Comparison of ENCODE assay signal across 12 cellular contexts in genomic region chr19:38395381-38396127, GRCh38. TPM values are rescaled to one million over a fixed set of nuclear protein-coding genes. Genes with fewer than 3 reads are reported as not detected.
DNase-seq lines count a peak whose midpoint lies in the region; ATAC-seq and TF ChIP-seq lines count a peak whose summit lies in the region.
"Had no signal": no experiment of that assay in that cellular context is flagged by ENCODE, and none has a peak within 500 bp of the region (broad histone marks: within the 10 kb centered on the region; RNA-seq: fewer than 3 reads in every experiment).

No MANE protein-coding gene starts in this region.

- TF ChIP-seq CTCF in tibial artery (IDR thresholded peaks at IDR 0.05) (no peak), psoas muscle (IDR thresholded peaks at IDR 0.05) (no peak)

- H3K36me3 ChIP-seq in HUES6 (ENCODE audit: control insufficient read depth, insufficient read depth, low read length) = peaks cover 18% of the 10 kb centered on the region
- no peaks in the 10 kb centered on the region for H3K36me3 ChIP-seq in tibial artery
- no peaks in the 10 kb centered on the region for H3K36me3 ChIP-seq in psoas muscle (ENCODE audit: insufficient read depth in 1 of 2, low read depth in 1 of 2)

- H3K27ac ChIP-seq in HUES6 (ENCODE audit: low read depth, low read length) (no peak overlapping the region), tibial artery (no peak overlapping the region), psoas muscle (no peak overlapping the region)

- peak; percentile 60 for DNase-seq in activated T-cell treated with anti-CD3 and anti-CD28 coated beads, Interleukin-2, amount 50 U/mL, for 1 hour
- peak in 4 of 6 experiments; percentile 22 to 64 (median 50) for DNase-seq in stimulated activated naive CD4-positive, alpha-beta T cell (lab: John Stamatoyannopoulos, UW)
- no peak for DNase-seq in tibial artery
- DNase-seq in psoas muscle = no peak
- DNase-seq in cerebellum (ENCODE audit: low spot score) = no peak
- DNase-seq: erythroblast, Right ventricle myocardium superior had no signal

- H3K4me3 ChIP-seq in HUES6 (ENCODE audit: low read depth, low read length) = peak overlapping the region; percentile 56
- peak overlapping the region; percentile 21 for H3K4me3 ChIP-seq in iPS-11a (ENCODE audit: low read depth, low read length)
- no peak overlapping the region for H3K4me3 ChIP-seq in tibial artery
- H3K4me3 ChIP-seq in psoas muscle = no peak overlapping the region
- H3K4me3 ChIP-seq: lung had no signal

- H3K27me3 ChIP-seq in HUES6 (ENCODE audit: control insufficient read depth, insufficient read depth, low read length) = peaks cover 59% of the 10 kb centered on the region
- peaks cover 0 to 52% of the 10 kb centered on the region in 2 donors for H3K27me3 ChIP-seq in tibial artery
- H3K27me3 ChIP-seq in psoas muscle (ENCODE audit: insufficient read depth in 3 of 3, low read length in 2 of 3) = peaks cover 0 to 57% (median 21%) of the 10 kb centered on the region in 3 donors

- no peak overlapping the region for H3K9ac ChIP-seq in HUES6 (ENCODE audit: low read length)

- intact Hi-C loops in tibial artery (cut with DNase I; ENCODE audit: low total_unique reads) (loop anchor here (5.0 kb wide), 1 partner anchor 222 kb away; the partner anchor contains the start of genes EIF3K and MAP4K1), psoas muscle (cut with DNase I) (no loop called here)

- 6 to 17% (median 14%) methylated on average over 59 to 88 of the region's 88 CpGs for WGBS in psoas muscle, 3 donors

- H3K4me1 ChIP-seq in HUES6 (ENCODE audit: control insufficient read depth, insufficient read depth, low read length) = peaks cover 23% of the 10 kb centered on the region
- H3K4me1 ChIP-seq in tibial artery = peaks cover 0 to 5% (median 0%) of the 10 kb centered on the region in 4 donors
- H3K4me1 ChIP-seq in psoas muscle = no peaks in the 10 kb centered on the region

- ATAC-seq in GM18502 (IDR thresholded peaks at IDR 0.05; ENCODE audit: poor library complexity, unreplicated experiment) (no peak), psoas muscle (no peak)

- H3K9me3 ChIP-seq in HUES6 (ENCODE audit: control insufficient read depth, insufficient read depth, low read depth, low read length) (no peaks in the 10 kb centered on the region), tibial artery (no peaks in the 10 kb centered on the region), psoas muscle (no peaks in the 10 kb centered on the region)

RNA-seq across cellular contexts. Expression of gene SPRED3, which starts 7.1 kb away (rescaled TPM):
- total RNA-seq in psoas muscle (1 to 10 TPM in 3 of 4 donors, under 1 TPM in 1; 0.69 to 2.1 (median 1.5) TPM), cerebellum (3.8 TPM)
- polyA plus RNA-seq in psoas muscle = 1 to 10 TPM in 1 of 3 donors, under 1 TPM in 2; 0.01 to 1.0 (median 0.10) TPM

RNA-seq across cellular contexts. Expression of gene FAM98C, which starts 7.3 kb away (rescaled TPM):
- total RNA-seq in psoas muscle (1 to 10 TPM; 1.1 to 4.5 (median 1.4) TPM), cerebellum (12.8 TPM)
- polyA plus RNA-seq in psoas muscle = 1 to 10 TPM; 1.4 to 6.6 (median 1.8) TPM

RNA-seq across cellular contexts. Expression of gene GGN, which starts 7.7 kb away (rescaled TPM):
- under 1 TPM in 2 of 4 donors, not detected in 2; 0.18 to 0.34 TPM for total RNA-seq in psoas muscle
- under 1 TPM in 2 of 3 donors, not detected in 1; 0.04 to 0.21 TPM for polyA plus RNA-seq in psoas muscle
- 0.54 TPM for total RNA-seq in cerebellum

RNA-seq across cellular contexts. Expression of gene PSMD8, which starts 21.2 kb away (rescaled TPM):
- 100 to 1,000 TPM; 348 to 889 (median 587) TPM for total RNA-seq in psoas muscle
- polyA plus RNA-seq in psoas muscle = 1,000 to 10,000 TPM in 1 of 3 donors, 100 to 1,000 TPM in 2; 719 to 1,414 (median 791) TPM
- total RNA-seq in cerebellum = 99.2 TPM

RNA-seq across cellular contexts. Expression of gene RASGRP4, which starts 30.5 kb away (rescaled TPM):
- 1 to 10 TPM in 1 of 4 donors, under 1 TPM in 3; 0.44 to 2.0 (median 0.80) TPM for total RNA-seq in psoas muscle
- polyA plus RNA-seq in psoas muscle = under 1 TPM; 0.17 to 0.31 (median 0.25) TPM
- total RNA-seq in cerebellum = 0.36 TPM
- total RNA-seq: G401 had no signal

Comparison
In these comparisons a context has a peak if more than half of its experiments do, and no peak if none do; other contexts are left out.
1. H3K4me3 ChIP-seq: peak in HUES6 (single experiment) and iPS-11a (single experiment); none in tibial artery (0 of 2) and psoas muscle (single experiment).
2. DNase-seq: peak in activated T-cell treated with anti-CD3 and anti-CD28 coated beads, Interleukin-2, amount 50 U/mL, for 1 hour (single experiment) and stimulated activated naive CD4-positive, alpha-beta T cell (4 of 6); none in tibial artery (0 of 2), psoas muscle (0 of 2) and cerebellum (single experiment).